Comparison of ENCODE assay signal across 16 cellular contexts in genomic region chr19:28731577-28731976, GRCh38.
"Had no signal": no experiment of that assay in that cellular context is flagged by ENCODE, and none has a peak within 500 bp of the region (broad histone marks: within the 10 kb centered on the region; RNA-seq: fewer than 3 reads in every experiment).

No MANE protein-coding gene starts in this region.

- H3K4me2 ChIP-seq: hepatocyte had no signal

- DNase-seq: effector CD4-positive, alpha-beta T cell; foreskin fibroblast; head of caudate nucleus; kidney glomerular epithelial cell; mesendoderm; naive thymus-derived CD4-positive, alpha-beta T cell; nephron progenitor cell; stimulated activated CD4-positive, alpha-beta T cell treated with anti-CD3 and anti-CD28 coated beads, Interleukin-12 subunit alpha, Interleukin-12 subunit beta, amount 100 ng/mL, for 4 hours; stimulated activated naive CD4-positive, alpha-beta T cell treated with Interleukin-2 at 50 U/mL for 16 hours; trophoblast cell had no signal

- H3K27ac Mint-ChIP-seq: naive thymus-derived CD4-positive, alpha-beta T cell; nephron progenitor cell had no signal

- H3K4me3 Mint-ChIP-seq: nephron progenitor cell had no signal

- H2AFZ ChIP-seq: hepatocyte had no signal

- H3K27ac ChIP-seq: coronary artery, esophagus muscularis mucosa, gastroesophageal sphincter, hepatocyte, skin epidermis had no signal

- H3K79me2 ChIP-seq: hepatocyte had no signal

- H3K9me3 ChIP-seq: gastroesophageal sphincter had no signal

- H3K4me3 ChIP-seq: coronary artery, esophagus muscularis mucosa, gastroesophageal sphincter, hepatocyte, skin epidermis had no signal

- ATAC-seq: gastroesophageal sphincter; naive thymus-derived CD4-positive, alpha-beta T cell; sciatic nerve had no signal

- H3K36me3 ChIP-seq: esophagus muscularis mucosa, gastroesophageal sphincter had no signal
